Comparison of ENCODE assay signal across 15 cellular contexts in genomic region chr3:35651456-35651855, GRCh38. TPM values are rescaled to one million over a fixed set of nuclear protein-coding genes. Genes with fewer than 3 reads are reported as not detected.
"Had no signal": no experiment of that assay in that cellular context is flagged by ENCODE, and none has a peak within 500 bp of the region (broad histone marks: within the 10 kb centered on the region; RNA-seq: fewer than 3 reads in every experiment).

No MANE protein-coding gene starts in this region.

- H3K4me2 ChIP-seq: hepatocyte had no signal

- H3K27ac ChIP-seq: coronary artery, hepatocyte, pancreas, tibial nerve had no signal

- H2AFZ ChIP-seq: hepatocyte had no signal

- H3K27me3 ChIP-seq: hepatocyte, tibial nerve had no signal

- H3K36me3 ChIP-seq: pancreas, tibial nerve had no signal

- H3K9me3 ChIP-seq: pancreas, tibial nerve had no signal

- H3K4me3 ChIP-seq: coronary artery, hepatocyte, pancreas, tibial nerve had no signal

- DNase-seq: activated CD4-positive, alpha-beta memory T cell treated with anti-CD3 and anti-CD28 coated beads, Interleukin-2, amount 10 ng/mL, durations not matched to agents 7 days and 5 days; activated CD4-positive, alpha-beta T cell treated with anti-CD3 and anti-CD28 coated beads for 1 hour; activated gamma-delta T cell treated with Interleukin-2 at 50 U/mL for 16 hours; activated naive CD8-positive, alpha-beta T cell treated with anti-CD3 and anti-CD28 coated beads for 36 hours; activated T-cell treated with anti-CD3 and anti-CD28 coated beads, Interleukin-2, amount 50 U/mL, for 48 hours; aorta; effector CD8-positive, alpha-beta T cell; pancreas; small intestine had no signal

- H3K4me1 ChIP-seq: pancreas, tibial nerve had no signal

- FAIRE-seq: pancreas, small intestine had no signal

- H3K79me2 ChIP-seq: hepatocyte had no signal

- ATAC-seq: pancreas; stimulated activated effector memory CD8-positive, alpha-beta T cell treated with anti-CD3 and anti-CD28 coated beads, Interleukin-12 subunit alpha, Interleukin-12 subunit beta, amount 100 ng/mL, for 72 hours had no signal

RNA-seq across cellular contexts. Expression of gene ARPP21, which starts 12.1 kb away (rescaled TPM):
- total RNA-seq: activated CD4-positive, alpha-beta memory T cell treated with anti-CD3 and anti-CD28 coated beads, Interleukin-2, amount 10 ng/mL, durations not matched to agents 7 days and 5 days; activated naive CD8-positive, alpha-beta T cell treated with anti-CD3 and anti-CD28 coated beads for 36 hours; cardiac septum; hepatocyte; lower leg skin; tibial nerve had no signal
